13 cellular contexts compared by ENCODE assay signal in the genomic region with DNA sequence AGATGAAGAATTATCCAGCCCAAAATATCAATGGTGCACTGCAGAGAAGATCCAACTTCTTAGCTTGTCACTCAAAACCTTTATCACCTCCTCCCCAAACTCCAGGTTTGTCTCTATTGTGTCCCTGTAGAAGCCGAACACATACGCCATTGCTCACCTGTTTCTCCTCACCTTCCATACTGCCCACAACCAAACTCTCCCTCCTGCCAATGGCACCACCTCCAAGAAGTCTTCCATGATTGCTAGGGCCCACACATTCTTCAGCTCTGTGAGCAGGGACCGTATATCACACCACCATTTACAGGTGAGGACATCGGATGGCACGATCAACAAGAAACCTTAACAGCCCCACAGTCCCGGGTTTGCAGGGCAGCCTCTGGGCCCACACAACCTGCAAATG. TPM values are rescaled to one million over a fixed set of nuclear protein-coding genes. Genes with fewer than 3 reads are reported as not detected.
DNase-seq lines count a peak whose midpoint lies in the region; ATAC-seq and TF ChIP-seq lines count a peak whose summit lies in the region.
"Had no signal": no experiment of that assay in that cellular context is flagged by ENCODE, and none has a peak within 500 bp of the region (broad histone marks: within the 10 kb centered on the region; RNA-seq: fewer than 3 reads in every experiment).

No MANE protein-coding gene starts in this region.

- peaks cover 92% of the 10 kb centered on the region for H3K4me1 Mint-ChIP-seq in stimulated activated effector memory CD8-positive, alpha-beta T cell treated with anti-CD3 and anti-CD28 coated beads, Interleukin-12 subunit alpha, Interleukin-12 subunit beta, amount 100 ng/mL, for 72 hours

- H3K79me2 ChIP-seq in DOHH2 (ENCODE audit: control insufficient read depth, low read length) (peaks cover 83% of the 10 kb centered on the region), OCI-LY1 (ENCODE audit: insufficient read depth, low read length) (no peaks in the 10 kb centered on the region)

- H3F3A ChIP-seq in DOHH2 (ENCODE audit: control insufficient read depth, insufficient read depth): peaks cover 71% of the 10 kb centered on the region
- H3F3A ChIP-seq in OCI-LY1 (ENCODE audit: insufficient read depth, low read length): peaks cover 4% of the 10 kb centered on the region; the same call in 1 of the 2 replicates

- no peaks in the 10 kb centered on the region for H3K9me3 ChIP-seq in DOHH2 (ENCODE audit: control insufficient read depth, insufficient read depth, low read length)
- H3K9me3 ChIP-seq in OCI-LY1 (ENCODE audit: low read length): no peaks in the 10 kb centered on the region
- H3K9me3 ChIP-seq in duodenal mucosa (ENCODE audit: control insufficient read depth in 1 of 2, low read length in 2 of 2): no peaks in the 10 kb centered on the region

- H3K9me2 ChIP-seq in DOHH2 (replicated peaks; ENCODE audit: control insufficient read depth, low read length) (no peaks in the 10 kb centered on the region), OCI-LY1 (ENCODE audit: low read depth, low read length) (no peaks in the 10 kb centered on the region)

- H3K36me3 ChIP-seq in DOHH2 (ENCODE audit: control insufficient read depth, low read length): peaks cover 56% of the 10 kb centered on the region
- H3K36me3 ChIP-seq in OCI-LY1 (ENCODE audit: insufficient read depth, low read length): no peaks in the 10 kb centered on the region
- no peaks in the 10 kb centered on the region for H3K36me3 ChIP-seq in duodenal mucosa (ENCODE audit: control insufficient read depth in 1 of 2, insufficient read depth in 2 of 2, low read length in 2 of 2)

- H3K4me3 ChIP-seq in DOHH2 (ENCODE audit: low read length) (peak overlapping the region; percentile 95), OCI-LY1 (ENCODE audit: low read depth, low read length, poor library complexity, severe bottlenecking) (peak overlapping the region; percentile 66), duodenal mucosa (ENCODE audit: low read depth in 1 of 2, low read length in 2 of 2) (peak overlapping the region; percentile 56 to 71)

- no peaks in the 10 kb centered on the region for H4K20me1 ChIP-seq in DOHH2 (ENCODE audit: control insufficient read depth, insufficient read depth, low read depth, low read length)
- H4K20me1 ChIP-seq in OCI-LY1 (ENCODE audit: insufficient read depth, low read length): no peaks in the 10 kb centered on the region

- peak overlapping the region; percentile 99 for H3K4me3 Mint-ChIP-seq in stimulated activated effector memory CD8-positive, alpha-beta T cell treated with anti-CD3 and anti-CD28 coated beads, Interleukin-12 subunit alpha, Interleukin-12 subunit beta, amount 100 ng/mL, for 72 hours

- H3K27ac ChIP-seq in DOHH2 (ENCODE audit: low read depth, low read length) (peak overlapping the region; percentile 99), OCI-LY1 (ENCODE audit: low read depth, low read length, poor library complexity, severe bottlenecking) (peak overlapping the region; percentile 86), duodenal mucosa (ENCODE audit: low read depth, low read length) (no peak overlapping the region)

- intact Hi-C loops in sciatic nerve (cut with DNase I): no loop called here

- H3K4me2 ChIP-seq in DOHH2 (ENCODE audit: low read length): peak overlapping the region; percentile 94
- H3K4me2 ChIP-seq in OCI-LY1 (ENCODE audit: low read length): peak overlapping the region; percentile 69

- H3K9ac ChIP-seq in OCI-LY1 (ENCODE audit: low read length) (peak overlapping the region; percentile 74), duodenal mucosa (ENCODE audit: low read depth in 1 of 2, low read length in 2 of 2) (peak overlapping the region in 1 of 2 donors; percentile 16)

- peak overlapping the region; percentile 99 for H3K27ac Mint-ChIP-seq in stimulated activated effector memory CD8-positive, alpha-beta T cell treated with anti-CD3 and anti-CD28 coated beads, Interleukin-12 subunit alpha, Interleukin-12 subunit beta, amount 100 ng/mL, for 72 hours

- no peak for DNase-seq in stimulated activated effector memory CD8-positive, alpha-beta T cell treated with anti-CD3 and anti-CD28 coated beads, Interleukin-12 subunit alpha, Interleukin-12 subunit beta, amount 100 ng/mL, for 72 hours (ENCODE audit: low spot score in 2 of 2)
- no peak for DNase-seq in NAMALWA (ENCODE audit: low spot score)
- no peak for DNase-seq in sciatic nerve (ENCODE audit: low spot score)
- DNase-seq in activated CD8-positive, alpha-beta memory T cell treated with anti-CD3 and anti-CD28 coated beads, Interleukin-2, amount 50 U/mL, for 48 hours: no peak
- DNase-seq: DMS79 treated with DMSO at 0.1 percent for 48 hours, foreskin fibroblast, NCI-H187, T1000 had no signal

- H2AFZ ChIP-seq in OCI-LY1 (ENCODE audit: low read length): no peak overlapping the region

- no peak for ATAC-seq in stimulated activated effector memory CD8-positive, alpha-beta T cell treated with anti-CD3 and anti-CD28 coated beads, Interleukin-12 subunit alpha, Interleukin-12 subunit beta, amount 100 ng/mL, for 72 hours
- no peak for ATAC-seq in sciatic nerve

- no peaks in the 10 kb centered on the region for H3K9me3 Mint-ChIP-seq in stimulated activated effector memory CD8-positive, alpha-beta T cell treated with anti-CD3 and anti-CD28 coated beads, Interleukin-12 subunit alpha, Interleukin-12 subunit beta, amount 100 ng/mL, for 72 hours

- H3K4me1 ChIP-seq in DOHH2 (ENCODE audit: control insufficient read depth, low read length) (peaks cover 84% of the 10 kb centered on the region), OCI-LY1 (ENCODE audit: insufficient read depth, low read length, severe bottlenecking) (peaks cover 100% of the 10 kb centered on the region), duodenal mucosa (ENCODE audit: control insufficient read depth in 1 of 2, insufficient read depth in 2 of 2, low read length in 2 of 2) (peaks cover 20 to 38% of the 10 kb centered on the region in 2 donors)

- TF ChIP-seq CTCF in DOHH2 (IDR thresholded peaks at IDR 0.05; ENCODE audit: low read depth, low read length, poor library complexity, severe bottlenecking) (no peak), OCI-LY1 (IDR thresholded peaks at IDR 0.05; ENCODE audit: low read length) (no peak)

- H3K36me3 Mint-ChIP-seq in stimulated activated effector memory CD8-positive, alpha-beta T cell treated with anti-CD3 and anti-CD28 coated beads, Interleukin-12 subunit alpha, Interleukin-12 subunit beta, amount 100 ng/mL, for 72 hours: peaks cover 67% of the 10 kb centered on the region

- H3K27me3 ChIP-seq in DOHH2 (ENCODE audit: control insufficient read depth, low read length) (no peaks in the 10 kb centered on the region), OCI-LY1 (ENCODE audit: insufficient read depth, low read length) (peaks cover 3% of the 10 kb centered on the region; the same call in 1 of the 2 replicates), duodenal mucosa (ENCODE audit: control insufficient read depth in 1 of 2, insufficient read depth in 2 of 2, low read length in 2 of 2) (no peaks in the 10 kb centered on the region)

RNA-seq across cellular contexts. Expression of gene LAPTM5, which starts 2.2 kb away (rescaled TPM):
- total RNA-seq in sciatic nerve: 65.0 TPM
- total RNA-seq: osteocyte had no signal

RNA-seq across cellular contexts. Expression of gene MATN1, which starts 31.9 kb away (rescaled TPM):
- 0.18 TPM for total RNA-seq in sciatic nerve
- total RNA-seq: ureter had no signal
